ENCODE assay signal across 14 cellular contexts in genomic region chr11:78319453-78319955, GRCh38.
A peak's percentile ranks its signal among the peaks of the same experiment; 100 is the strongest.
DNase-seq lines count a peak whose midpoint lies in the region; ATAC-seq and TF ChIP-seq lines count a peak whose summit lies in the region.
"Had no signal": no experiment of that assay in that cellular context is flagged by ENCODE, and none has a peak within 500 bp of the region (broad histone marks: within the 10 kb centered on the region; RNA-seq: fewer than 3 reads in every experiment).

No MANE protein-coding gene starts in this region.

- ATAC-seq in GM21367 (IDR thresholded peaks at IDR 0.05; ENCODE audit: unreplicated experiment) (no peak), HG03280 (IDR thresholded peaks at IDR 0.05; ENCODE audit: unreplicated experiment) (no peak)
- ATAC-seq: stimulated activated naive CD8-positive, alpha-beta T cell treated with anti-CD3 and anti-CD28 coated beads, Interleukin-15, Interleukin-2, amounts not matched to agents 100 U/mL and 50 U/mL, for 24 hours had no signal

- H3K4me3 Mint-ChIP-seq in nephron = peak overlapping the region in 1 of 3 experiments; percentile 62
- H3K4me3 Mint-ChIP-seq: activated CD4-positive, alpha-beta T cell treated with anti-CD3 and anti-CD28 coated beads, Interleukin-2, amount 10 ng/mL, durations not matched to agents 24 days and 14 days had no signal

- H3K27me3 ChIP-seq in MG63 (peaks cover 5% of the 10 kb centered on the region), dorsolateral prefrontal cortex (no peaks in the 10 kb centered on the region)
- H3K27me3 ChIP-seq: BLaER1 had no signal

- H3K27ac ChIP-seq in dorsolateral prefrontal cortex = peak overlapping the region in 58 of 59 donors; percentile 59 to 99 (median 93)
- H3K27ac ChIP-seq: BLaER1 had no signal

- H3K9me3 ChIP-seq in MG63 = no peaks in the 10 kb centered on the region

- H3K36me3 ChIP-seq in MG63 = no peaks in the 10 kb centered on the region

- H3K4me3 ChIP-seq in MG63 = no peak overlapping the region
- H3K4me3 ChIP-seq in dorsolateral prefrontal cortex = peak overlapping the region in 4 of 59 donors; percentile 7 to 40 (median 21)
- H3K4me3 ChIP-seq: BLaER1 had no signal

- no peaks in the 10 kb centered on the region for H3K36me3 Mint-ChIP-seq in nephron (ENCODE audit: low read depth)

- no peaks in the 10 kb centered on the region for H3K27me3 Mint-ChIP-seq in nephron (ENCODE audit: low read depth)
- H3K27me3 Mint-ChIP-seq: activated CD4-positive, alpha-beta T cell treated with anti-CD3 and anti-CD28 coated beads, Interleukin-2, amount 10 ng/mL, durations not matched to agents 24 days and 14 days had no signal

- H3K27ac Mint-ChIP-seq in nephron = peak overlapping the region; percentile 68 to 92 (median 81)
- H3K27ac Mint-ChIP-seq: activated CD4-positive, alpha-beta T cell treated with anti-CD3 and anti-CD28 coated beads, Interleukin-2, amount 10 ng/mL, durations not matched to agents 24 days and 14 days had no signal

- intact Hi-C loops in dorsolateral prefrontal cortex (cut with DNase I) = loop anchor here (1.0 to 10.0 kb wide), 6 partner anchors 12 to 98 kb away; partner anchors contain the start of gene GAB2 (in 2 of the 2)

- peaks cover 59% of the 10 kb centered on the region for H3K4me1 Mint-ChIP-seq in nephron

- H3K9me3 Mint-ChIP-seq in nephron = peaks cover 7% of the 10 kb centered on the region

- DNase-seq in DMS79 (lab: John Stamatoyannopoulos, UW) (peak; percentile 66), MG63 (peak; percentile 65), dorsolateral prefrontal cortex (no peak), activated gamma-delta T cell (lab: John Stamatoyannopoulos, UW) (no peak), SIG-M5 treated with dmso at 0.1 percent for 504 hours (lab: John Stamatoyannopoulos, UW; ENCODE audit: unreplicated experiment) (no peak)
- DNase-seq: activated CD4-positive, alpha-beta T cell treated with anti-CD3 and anti-CD28 coated beads, Interleukin-2, amount 10 ng/mL, durations not matched to agents 24 days and 14 days; activated effector memory CD4-positive, alpha-beta T cell treated with Interleukin-2 at 50 U/mL for 16 hours; GF-D8; NCI-H1436; stimulated activated naive CD8-positive, alpha-beta T cell treated with anti-CD3 and anti-CD28 coated beads, Interleukin-15, Interleukin-2, amounts not matched to agents 100 U/mL and 50 U/mL, for 24 hours had no signal

- no peak for TF ChIP-seq CTCF in dorsolateral prefrontal cortex (IDR thresholded peaks at IDR 0.05 in 54 of 56, conservative IDR thresholded peaks at IDR 0.05 in 2 of 56; ENCODE audit: low read depth in 1 of 56, partially characterized antibody in 56 of 56)
- TF ChIP-seq CTCF in nephron (IDR thresholded peaks at IDR 0.05; ENCODE audit: unreplicated experiment in 3 of 3) = no peak

Comparison
In these comparisons a context has a peak if more than half of its experiments do, and no peak if none do; other contexts are left out.
1. DNase-seq: peak in DMS79 (single experiment) and MG63 (single experiment); none in dorsolateral prefrontal cortex (0 of 10), activated gamma-delta T cell (single experiment) and SIG-M5 treated with dmso at 0.1 percent for 504 hours (single experiment).